In genomic region chr4:149176019-149176418, GRCh38 we compare ENCODE assay signal across 24 cellular contexts.
DNase-seq lines count a peak whose midpoint lies in the region; FAIRE-seq and TF ChIP-seq lines count a peak whose summit lies in the region.
"Had no signal": no experiment of that assay in that cellular context is flagged by ENCODE, and none has a peak within 500 bp of the region (broad histone marks: within the 10 kb centered on the region; RNA-seq: fewer than 3 reads in every experiment).

No MANE protein-coding gene starts in this region.

- H3K79me2 ChIP-seq in astrocyte (ENCODE audit: insufficient read depth, low read length) = no peaks in the 10 kb centered on the region
- H3K79me2 ChIP-seq in mesendoderm (ENCODE audit: control insufficient read depth, insufficient read depth, low read length) = no peaks in the 10 kb centered on the region

- no peaks in the 10 kb centered on the region for H3K79me1 ChIP-seq in mesendoderm (ENCODE audit: low read length)

- no peak overlapping the region for H2BK15ac ChIP-seq in mesendoderm (replicated peaks; ENCODE audit: low read depth)

- H3K27ac ChIP-seq in astrocyte (ENCODE audit: low read depth, low read length) (no peak overlapping the region), mesendoderm (ENCODE audit: low read depth, low read length) (no peak overlapping the region), ascending aorta (no peak overlapping the region)
- H3K27ac ChIP-seq: heart left ventricle, prostate gland, suprapubic skin had no signal

- peaks cover 6% of the 10 kb centered on the region for H3K4me1 Mint-ChIP-seq in astrocyte (ENCODE audit: low read depth, unreplicated experiment)
- H3K4me1 Mint-ChIP-seq: nephron had no signal

- no peaks in the 10 kb centered on the region for H3K27me3 Mint-ChIP-seq in astrocyte (ENCODE audit: low read depth, unreplicated experiment)

- H2BK120ac ChIP-seq in mesendoderm (ENCODE audit: low read depth, low read length) = no peak overlapping the region

- peaks cover 9% of the 10 kb centered on the region for H3K9me3 Mint-ChIP-seq in astrocyte (ENCODE audit: unreplicated experiment)

- H2BK5ac ChIP-seq in mesendoderm (ENCODE audit: low read length) = no peak overlapping the region

- H3K27me3 ChIP-seq in astrocyte (ENCODE audit: insufficient read depth, low read length) (no peaks in the 10 kb centered on the region), mesendoderm (ENCODE audit: insufficient read depth, low read length, poor library complexity) (no peaks in the 10 kb centered on the region), ascending aorta (no peaks in the 10 kb centered on the region)
- H3K27me3 ChIP-seq: heart left ventricle, suprapubic skin had no signal

- H3K4me3 ChIP-seq in GM12865 (ENCODE audit: low read depth, low read length) = no peak overlapping the region
- no peak overlapping the region for H3K4me3 ChIP-seq in astrocyte (ENCODE audit: insufficient read depth, low read depth, low read length)
- H3K4me3 ChIP-seq in mesendoderm (ENCODE audit: low read length) = no peak overlapping the region
- no peak overlapping the region for H3K4me3 ChIP-seq in ascending aorta
- H3K4me3 ChIP-seq: heart left ventricle, prostate gland, suprapubic skin had no signal

- DNase-seq in GM12865 (ENCODE audit: low read depth) = peak; percentile 11
- DNase-seq in LoVo (ENCODE audit: low spot score) = peak; percentile 22
- no peak for DNase-seq in astrocyte (ENCODE audit: low read depth)
- DNase-seq in mesendoderm = peak; percentile 39
- no peak for DNase-seq in HuH-7.5 (ENCODE audit: low spot score)
- DNase-seq in AG08396 (ENCODE audit: low spot score) = no peak
- DNase-seq in NCI-H82 treated with DMSO at 0.1 percent for 48 hours (lab: John Stamatoyannopoulos, UW; ENCODE audit: unreplicated experiment) = no peak
- no peak for DNase-seq in ascending aorta (ENCODE audit: low spot score in 2 of 2)
- DNase-seq: activated CD4-positive, alpha-beta T cell treated with anti-CD3 and anti-CD28 coated beads, Interleukin-2, amount 50 U/mL, for 1 hour; activated gamma-delta T cell treated with Interleukin-2 at 50 U/mL for 16 hours; AML-193; amygdala; cerebellar nuclear complex; COR-L47; EL; heart left ventricle; NCI-H1930; NCI-H526; stimulated activated CD4-positive, alpha-beta T cell treated with anti-CD3 and anti-CD28 coated beads, Interleukin-4, amount 100 ng/mL, for 4 hours had no signal

- no CpG with 5 or more reads among the region's 5 CpGs for WGBS in mesendoderm (ENCODE audit: extremely low coverage, insufficient coverage, low lambda C conversion rate)

- no peak for TF ChIP-seq CTCF in GM12865 (IDR thresholded peaks at IDR 0.05; ENCODE audit: insufficient read depth, low read depth, low read length, missing control alignments)
- no peak for TF ChIP-seq CTCF in astrocyte (IDR thresholded peaks at IDR 0.05; ENCODE audit: insufficient read depth, low read depth, low read length)
- TF ChIP-seq CTCF in ascending aorta (IDR thresholded peaks at IDR 0.05) = no peak

- peak overlapping the region; percentile 47 for H2AFZ ChIP-seq in astrocyte (ENCODE audit: low read depth, low read length)

- no peak overlapping the region for H3K27ac Mint-ChIP-seq in astrocyte (ENCODE audit: unreplicated experiment)
- H3K27ac Mint-ChIP-seq: nephron had no signal

- no peaks in the 10 kb centered on the region for H3K36me3 ChIP-seq in astrocyte (ENCODE audit: insufficient read depth, low read length)
- H3K36me3 ChIP-seq in mesendoderm (ENCODE audit: control insufficient read depth, insufficient read depth, low read length) = no peaks in the 10 kb centered on the region
- H3K36me3 ChIP-seq in ascending aorta = no peaks in the 10 kb centered on the region
- H3K36me3 ChIP-seq: heart left ventricle, prostate gland, suprapubic skin had no signal

- H3K23ac ChIP-seq in mesendoderm (ENCODE audit: low read length) = no peak overlapping the region

- no peaks in the 10 kb centered on the region for H3K4me1 ChIP-seq in astrocyte (ENCODE audit: insufficient read depth, low read length)
- H3K4me1 ChIP-seq in mesendoderm (ENCODE audit: control insufficient read depth, low read depth, low read length) = no peaks in the 10 kb centered on the region
- H3K4me1 ChIP-seq in ascending aorta = no peaks in the 10 kb centered on the region
- H3K4me1 ChIP-seq: heart left ventricle, prostate gland, suprapubic skin had no signal

- H3K18ac ChIP-seq in mesendoderm (ENCODE audit: low read length) = no peak overlapping the region

- H3K4me2 ChIP-seq in astrocyte (ENCODE audit: low read length) = no peak overlapping the region
- H3K4me2 ChIP-seq in mesendoderm (ENCODE audit: low read length) = no peak overlapping the region

- H3K56ac ChIP-seq in mesendoderm (ENCODE audit: low read length) = no peak overlapping the region

- no peak overlapping the region for H4K8ac ChIP-seq in mesendoderm (ENCODE audit: low read depth, low read length)

- no peak overlapping the region for H4K5ac ChIP-seq in mesendoderm (ENCODE audit: low read length)

- no peak for FAIRE-seq in astrocyte (lab: Jason Lieb, UNC)
- FAIRE-seq: islet of Langerhans, RCC 7860 had no signal

- intact Hi-C loops in ascending aorta (cut with DNase I) = no loop called here

- H3K9ac ChIP-seq in astrocyte (ENCODE audit: low read length) (no peak overlapping the region), mesendoderm (ENCODE audit: low read length) (no peak overlapping the region)

- no peak overlapping the region for H3K4me3 Mint-ChIP-seq in astrocyte (ENCODE audit: unreplicated experiment)
- H3K4me3 Mint-ChIP-seq: nephron had no signal

- no peaks in the 10 kb centered on the region for H3K36me3 Mint-ChIP-seq in astrocyte (ENCODE audit: low read depth, unreplicated experiment)

- no peak overlapping the region for H3K4ac ChIP-seq in mesendoderm (ENCODE audit: low read depth, low read length)

- H3K9me3 ChIP-seq in astrocyte (ENCODE audit: insufficient read depth, low read depth, low read length) (no peaks in the 10 kb centered on the region), ascending aorta (no peaks in the 10 kb centered on the region)
- H3K9me3 ChIP-seq: prostate gland, suprapubic skin had no signal

- H4K20me1 ChIP-seq in astrocyte (ENCODE audit: insufficient read depth, low read length) = no peaks in the 10 kb centered on the region

- H2AK5ac ChIP-seq in mesendoderm (ENCODE audit: low read length) = no peak overlapping the region

Comparison
In these comparisons a context has a peak if more than half of its experiments do, and no peak if none do; other contexts are left out.
1. DNase-seq: peak in GM12865 (single experiment), LoVo (single experiment) and mesendoderm (single experiment); none in astrocyte (single experiment), HuH-7.5 (single experiment), AG08396 (single experiment), NCI-H82 treated with DMSO at 0.1 percent for 48 hours (single experiment) and ascending aorta (0 of 2).